28 cellular contexts compared by ENCODE assay signal in the genomic region with DNA sequence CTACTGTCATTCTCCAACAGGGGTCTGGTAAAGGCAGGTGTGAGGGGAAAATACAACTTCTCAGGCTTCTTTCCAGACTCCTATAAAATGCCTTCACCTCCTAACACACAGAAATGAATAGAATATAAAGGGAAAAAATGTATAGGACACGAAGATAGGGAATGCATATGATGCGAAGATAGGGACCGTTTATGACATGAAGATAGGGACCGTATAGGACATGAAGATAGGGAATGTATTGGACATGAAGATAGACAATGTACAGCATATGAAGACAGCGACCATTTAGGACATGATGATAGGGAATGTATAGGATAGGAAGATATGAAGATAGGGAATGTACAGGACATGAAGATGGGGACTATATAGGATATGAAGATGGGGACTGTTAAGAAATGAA.
"Had no signal": no experiment of that assay in that cellular context is flagged by ENCODE, and none has a peak within 500 bp of the region (broad histone marks: within the 10 kb centered on the region; RNA-seq: fewer than 3 reads in every experiment).

No MANE protein-coding gene starts in this region.

- H3K36me3 Mint-ChIP-seq: natural killer cell had no signal

- H3K27ac ChIP-seq: esophagus squamous epithelium, left lung, ovary, sigmoid colon, thoracic aorta, transverse colon, upper lobe of right lung, uterus had no signal

- FAIRE-seq: endometrium, islet of Langerhans had no signal

- ATAC-seq: effector memory CD8-positive, alpha-beta T cell; heart right ventricle; left cardiac atrium; natural killer cell; psoas muscle; right cardiac atrium; stimulated activated naive B cell treated with anti-CD40 and anti-IgM and Interleukin-4, amounts not matched to agents 10 μg/mL and 1 μg/mL and 100 μg/mL, for 72 hours; upper lobe of right lung had no signal

- H3K9me3 ChIP-seq: esophagus squamous epithelium, heart right ventricle, left lung, ovary, psoas muscle, sigmoid colon, thoracic aorta, transverse colon, upper lobe of right lung, uterus had no signal

- H3K27me3 ChIP-seq: esophagus squamous epithelium, heart right ventricle, left lung, ovary, sigmoid colon, transverse colon, upper lobe of right lung, uterus had no signal

- H3K4me3 ChIP-seq: esophagus squamous epithelium, heart right ventricle, left lung, ovary, psoas muscle, sigmoid colon, thoracic aorta, transverse colon, upper lobe of right lung, uterus had no signal

- H3K4me1 ChIP-seq: uterus had no signal

- H3K27me3 Mint-ChIP-seq: effector memory CD8-positive, alpha-beta T cell; stimulated activated naive B cell treated with anti-CD40 and anti-IgM and Interleukin-4, amounts not matched to agents 10 μg/mL and 1 μg/mL and 100 μg/mL, for 72 hours; stimulated activated naive CD8-positive, alpha-beta T cell treated with anti-CD3 and anti-CD28 coated beads, Interleukin-15, Interleukin-2, amounts not matched to agents 100 ng/mL and 50 ng/mL, for 24 hours had no signal

- H3K9me3 Mint-ChIP-seq: effector memory CD8-positive, alpha-beta T cell; natural killer cell; stimulated activated naive B cell treated with anti-CD40 and anti-IgM and Interleukin-4, amounts not matched to agents 10 μg/mL and 1 μg/mL and 100 μg/mL, for 72 hours; stimulated activated naive CD8-positive, alpha-beta T cell treated with anti-CD3 and anti-CD28 coated beads, Interleukin-15, Interleukin-2, amounts not matched to agents 100 ng/mL and 50 ng/mL, for 24 hours had no signal

- H3K4me3 Mint-ChIP-seq: effector memory CD8-positive, alpha-beta T cell; natural killer cell; stimulated activated naive B cell treated with anti-CD40 and anti-IgM and Interleukin-4, amounts not matched to agents 10 μg/mL and 1 μg/mL and 100 μg/mL, for 72 hours; stimulated activated naive CD8-positive, alpha-beta T cell treated with anti-CD3 and anti-CD28 coated beads, Interleukin-15, Interleukin-2, amounts not matched to agents 100 ng/mL and 50 ng/mL, for 24 hours had no signal

- DNase-seq: cortex of kidney; effector memory CD8-positive, alpha-beta T cell; erythroblast; esophagus squamous epithelium; foreskin melanocyte; glutamatergic neuron; heart right ventricle; hippocampal formation; left cardiac atrium; left lung; mesendoderm; midbrain; natural killer cell; occipital lobe; ovary; posterior cingulate gyrus; psoas muscle; right cardiac atrium; sigmoid colon; stimulated activated CD4-positive, alpha-beta T cell treated with anti-CD3 and anti-CD28 coated beads, Interleukin-4, amount 100 ng/mL, for 4 hours; stimulated activated naive B cell treated with anti-CD40 and anti-IgM and Interleukin-4, amounts not matched to agents 10 μg/mL and 1 μg/mL and 100 μg/mL, for 72 hours; transverse colon; upper lobe of right lung; uterus had no signal

- H3K36me3 ChIP-seq: ovary, sigmoid colon, thoracic aorta, transverse colon, upper lobe of right lung, uterus had no signal
